Comparison of ENCODE assay signal across 1 cellular context in the genomic region with DNA sequence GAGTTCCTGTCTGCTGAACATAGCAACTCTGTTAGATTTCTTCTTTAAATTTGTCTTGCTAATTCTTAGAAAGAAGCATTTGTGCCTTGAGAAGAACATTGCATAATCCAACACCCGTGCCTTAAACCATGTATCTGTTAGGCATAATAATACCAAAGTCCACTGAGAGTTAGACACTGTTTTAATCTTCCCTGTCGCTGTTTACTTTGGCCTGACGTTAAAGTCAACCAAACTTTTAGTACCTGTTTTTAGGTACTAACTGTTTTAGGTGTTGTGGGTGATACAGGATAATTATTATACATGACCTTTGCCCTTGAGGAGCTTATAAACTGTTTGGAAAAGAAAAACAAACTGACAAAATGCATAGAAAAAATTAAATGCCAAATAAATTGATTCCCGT.
A peak's percentile ranks its signal among the peaks of the same experiment; 100 is the strongest.
TF ChIP-seq lines count a peak whose summit lies in the region.

No MANE protein-coding gene starts in this region.

TF ChIP-seq in HepG2, 621 proteins besides CTCF, POLR2A, EP300 and RAD21 (continued from another document and continues in another):
- no peak for TF ChIP-seq MAFG (CRISPR knock-in tag; IDR thresholded peaks at IDR 0.05)
- TF ChIP-seq, protein P1, sequence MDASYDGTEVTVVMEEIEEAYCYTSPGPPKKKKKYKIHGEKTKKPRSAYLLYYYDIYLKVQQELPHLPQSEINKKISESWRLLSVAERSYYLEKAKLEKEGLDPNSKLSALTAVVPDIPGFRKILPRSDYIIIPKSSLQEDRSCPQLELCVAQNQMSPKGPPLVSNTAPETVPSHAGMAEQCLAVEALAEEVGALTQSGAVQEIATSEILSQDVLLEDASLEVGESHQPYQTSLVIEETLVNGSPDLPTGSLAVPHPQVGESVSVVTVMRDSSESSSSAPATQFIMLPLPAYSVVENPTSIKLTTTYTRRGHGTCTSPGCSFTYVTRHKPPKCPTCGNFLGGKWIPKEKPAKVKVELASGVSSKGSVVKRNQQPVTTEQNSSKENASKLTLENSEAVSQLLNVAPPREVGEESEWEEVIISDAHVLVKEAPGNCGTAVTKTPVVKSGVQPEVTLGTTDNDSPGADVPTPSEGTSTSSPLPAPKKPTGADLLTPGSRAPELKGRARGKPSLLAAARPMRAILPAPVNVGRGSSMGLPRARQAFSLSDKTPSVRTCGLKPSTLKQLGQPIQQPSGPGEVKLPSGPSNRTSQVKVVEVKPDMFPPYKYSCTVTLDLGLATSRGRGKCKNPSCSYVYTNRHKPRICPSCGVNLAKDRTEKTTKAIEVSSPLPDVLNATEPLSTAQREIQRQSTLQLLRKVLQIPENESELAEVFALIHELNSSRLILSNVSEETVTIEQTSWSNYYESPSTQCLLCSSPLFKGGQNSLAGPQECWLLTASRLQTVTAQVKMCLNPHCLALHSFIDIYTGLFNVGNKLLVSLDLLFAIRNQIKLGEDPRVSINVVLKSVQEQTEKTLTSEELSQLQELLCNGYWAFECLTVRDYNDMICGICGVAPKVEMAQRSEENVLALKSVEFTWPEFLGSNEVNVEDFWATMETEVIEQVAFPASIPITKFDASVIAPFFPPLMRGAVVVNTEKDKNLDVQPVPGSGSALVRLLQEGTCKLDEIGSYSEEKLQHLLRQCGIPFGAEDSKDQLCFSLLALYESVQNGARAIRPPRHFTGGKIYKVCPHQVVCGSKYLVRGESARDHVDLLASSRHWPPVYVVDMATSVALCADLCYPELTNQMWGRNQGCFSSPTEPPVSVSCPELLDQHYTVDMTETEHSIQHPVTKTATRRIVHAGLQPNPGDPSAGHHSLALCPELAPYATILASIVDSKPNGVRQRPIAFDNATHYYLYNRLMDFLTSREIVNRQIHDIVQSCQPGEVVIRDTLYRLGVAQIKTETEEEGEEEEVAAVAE (CRISPR knock-in tag; IDR thresholded peaks at IDR 0.05; ENCODE audit: borderline replicate concordance) = no peak
- TF ChIP-seq ZNF282 (IDR thresholded peaks at IDR 0.05; ENCODE audit: partially characterized antibody) = no peak
- TF ChIP-seq TCF12 (IDR thresholded peaks at IDR 0.05) = no peak
- no peak for TF ChIP-seq TCF12 (CRISPR knock-in tag; IDR thresholded peaks at IDR 0.05)
- no peak for TF ChIP-seq SMAD9 (CRISPR knock-in tag; IDR thresholded peaks at IDR 0.05)
- no peak for TF ChIP-seq ZNF850 (CRISPR knock-in tag; conservative IDR thresholded peaks at IDR 0.05)
- TF ChIP-seq ZFY (CRISPR knock-in tag; IDR thresholded peaks at IDR 0.05) = no peak; the same call in 1 of the 2 replicates
- no peak for TF ChIP-seq ZNF879 (CRISPR knock-in tag; IDR thresholded peaks at IDR 0.05)
- TF ChIP-seq, protein P2, sequence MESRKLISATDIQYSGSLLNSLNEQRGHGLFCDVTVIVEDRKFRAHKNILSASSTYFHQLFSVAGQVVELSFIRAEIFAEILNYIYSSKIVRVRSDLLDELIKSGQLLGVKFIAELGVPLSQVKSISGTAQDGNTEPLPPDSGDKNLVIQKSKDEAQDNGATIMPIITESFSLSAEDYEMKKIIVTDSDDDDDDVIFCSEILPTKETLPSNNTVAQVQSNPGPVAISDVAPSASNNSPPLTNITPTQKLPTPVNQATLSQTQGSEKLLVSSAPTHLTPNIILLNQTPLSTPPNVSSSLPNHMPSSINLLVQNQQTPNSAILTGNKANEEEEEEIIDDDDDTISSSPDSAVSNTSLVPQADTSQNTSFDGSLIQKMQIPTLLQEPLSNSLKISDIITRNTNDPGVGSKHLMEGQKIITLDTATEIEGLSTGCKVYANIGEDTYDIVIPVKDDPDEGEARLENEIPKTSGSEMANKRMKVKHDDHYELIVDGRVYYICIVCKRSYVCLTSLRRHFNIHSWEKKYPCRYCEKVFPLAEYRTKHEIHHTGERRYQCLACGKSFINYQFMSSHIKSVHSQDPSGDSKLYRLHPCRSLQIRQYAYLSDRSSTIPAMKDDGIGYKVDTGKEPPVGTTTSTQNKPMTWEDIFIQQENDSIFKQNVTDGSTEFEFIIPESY (CRISPR knock-in tag; IDR thresholded peaks at IDR 0.05) = no peak
- TF ChIP-seq, protein P3, sequence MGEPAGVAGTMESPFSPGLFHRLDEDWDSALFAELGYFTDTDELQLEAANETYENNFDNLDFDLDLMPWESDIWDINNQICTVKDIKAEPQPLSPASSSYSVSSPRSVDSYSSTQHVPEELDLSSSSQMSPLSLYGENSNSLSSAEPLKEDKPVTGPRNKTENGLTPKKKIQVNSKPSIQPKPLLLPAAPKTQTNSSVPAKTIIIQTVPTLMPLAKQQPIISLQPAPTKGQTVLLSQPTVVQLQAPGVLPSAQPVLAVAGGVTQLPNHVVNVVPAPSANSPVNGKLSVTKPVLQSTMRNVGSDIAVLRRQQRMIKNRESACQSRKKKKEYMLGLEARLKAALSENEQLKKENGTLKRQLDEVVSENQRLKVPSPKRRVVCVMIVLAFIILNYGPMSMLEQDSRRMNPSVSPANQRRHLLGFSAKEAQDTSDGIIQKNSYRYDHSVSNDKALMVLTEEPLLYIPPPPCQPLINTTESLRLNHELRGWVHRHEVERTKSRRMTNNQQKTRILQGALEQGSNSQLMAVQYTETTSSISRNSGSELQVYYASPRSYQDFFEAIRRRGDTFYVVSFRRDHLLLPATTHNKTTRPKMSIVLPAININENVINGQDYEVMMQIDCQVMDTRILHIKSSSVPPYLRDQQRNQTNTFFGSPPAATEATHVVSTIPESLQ (CRISPR knock-in tag; conservative IDR thresholded peaks at IDR 0.05) = no peak
- TF ChIP-seq KLF15 (CRISPR knock-in tag; IDR thresholded peaks at IDR 0.05; ENCODE audit: borderline replicate concordance) = no peak
- TF ChIP-seq ZNF556 (CRISPR knock-in tag; IDR thresholded peaks at IDR 0.05; ENCODE audit: borderline replicate concordance) = no peak
- no peak for TF ChIP-seq ZNF460 (CRISPR knock-in tag; IDR thresholded peaks at IDR 0.05; ENCODE audit: borderline replicate concordance)
- TF ChIP-seq IKZF1 (IDR thresholded peaks at IDR 0.05) = no peak
- no peak for TF ChIP-seq ZNF326 (CRISPR knock-in tag; IDR thresholded peaks at IDR 0.05; ENCODE audit: borderline replicate concordance)
- TF ChIP-seq GFI1 (CRISPR knock-in tag; IDR thresholded peaks at IDR 0.05; ENCODE audit: borderline replicate concordance) = no peak
- no peak for TF ChIP-seq MAZ (IDR thresholded peaks at IDR 0.05; ENCODE audit: borderline replicate concordance, low read depth, low read length)
- no peak for TF ChIP-seq MAZ (CRISPR knock-in tag; IDR thresholded peaks at IDR 0.05; ENCODE audit: low read depth)
- TF ChIP-seq KLF13 (CRISPR knock-in tag; IDR thresholded peaks at IDR 0.05) = no peak
- no peak for TF ChIP-seq ONECUT2 (CRISPR knock-in tag; IDR thresholded peaks at IDR 0.05)
- no peak for TF ChIP-seq NFIB (CRISPR knock-in tag; IDR thresholded peaks at IDR 0.05; ENCODE audit: borderline replicate concordance)
- TF ChIP-seq PHF5A (CRISPR knock-in tag; IDR thresholded peaks at IDR 0.05; ENCODE audit: low read depth, unreplicated experiment) = peak; percentile 39
- no peak for TF ChIP-seq NAIF1 (CRISPR knock-in tag; IDR thresholded peaks at IDR 0.05; ENCODE audit: borderline replicate concordance)
- TF ChIP-seq, protein P4, sequence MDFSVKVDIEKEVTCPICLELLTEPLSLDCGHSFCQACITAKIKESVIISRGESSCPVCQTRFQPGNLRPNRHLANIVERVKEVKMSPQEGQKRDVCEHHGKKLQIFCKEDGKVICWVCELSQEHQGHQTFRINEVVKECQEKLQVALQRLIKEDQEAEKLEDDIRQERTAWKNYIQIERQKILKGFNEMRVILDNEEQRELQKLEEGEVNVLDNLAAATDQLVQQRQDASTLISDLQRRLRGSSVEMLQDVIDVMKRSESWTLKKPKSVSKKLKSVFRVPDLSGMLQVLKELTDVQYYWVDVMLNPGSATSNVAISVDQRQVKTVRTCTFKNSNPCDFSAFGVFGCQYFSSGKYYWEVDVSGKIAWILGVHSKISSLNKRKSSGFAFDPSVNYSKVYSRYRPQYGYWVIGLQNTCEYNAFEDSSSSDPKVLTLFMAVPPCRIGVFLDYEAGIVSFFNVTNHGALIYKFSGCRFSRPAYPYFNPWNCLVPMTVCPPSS (IDR thresholded peaks at IDR 0.05) = no peak
- no peak for TF ChIP-seq ZNF33B (CRISPR knock-in tag; IDR thresholded peaks at IDR 0.05)
- TF ChIP-seq CEBPB (IDR thresholded peaks at IDR 0.05; ENCODE audit: borderline replicate concordance, low read depth, low read length) = peak; percentile 79
- TF ChIP-seq, protein P5, sequence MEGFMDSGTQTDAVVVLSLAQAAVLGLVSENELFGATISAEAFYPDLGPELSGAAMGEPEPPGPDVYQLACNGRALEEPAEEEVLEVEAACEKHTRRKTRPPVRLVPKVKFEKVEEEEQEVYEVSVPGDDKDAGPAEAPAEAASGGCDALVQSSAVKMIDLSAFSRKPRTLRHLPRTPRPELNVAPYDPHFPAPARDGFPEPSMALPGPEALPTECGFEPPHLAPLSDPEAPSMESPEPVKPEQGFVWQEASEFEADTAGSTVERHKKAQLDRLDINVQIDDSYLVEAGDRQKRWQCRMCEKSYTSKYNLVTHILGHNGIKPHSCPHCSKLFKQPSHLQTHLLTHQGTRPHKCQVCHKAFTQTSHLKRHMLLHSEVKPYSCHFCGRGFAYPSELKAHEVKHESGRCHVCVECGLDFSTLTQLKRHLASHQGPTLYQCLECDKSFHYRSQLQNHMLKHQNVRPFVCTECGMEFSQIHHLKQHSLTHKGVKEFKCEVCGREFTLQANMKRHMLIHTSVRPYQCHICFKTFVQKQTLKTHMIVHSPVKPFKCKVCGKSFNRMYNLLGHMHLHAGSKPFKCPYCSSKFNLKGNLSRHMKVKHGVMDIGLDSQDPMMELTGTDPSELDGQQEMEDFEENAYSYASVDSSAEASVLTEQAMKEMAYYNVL (CRISPR knock-in tag; IDR thresholded peaks at IDR 0.05; ENCODE audit: borderline replicate concordance) = no peak
- TF ChIP-seq NONO (IDR thresholded peaks at IDR 0.05) = no peak
- no peak for TF ChIP-seq NONO (CRISPR knock-in tag; conservative IDR thresholded peaks at IDR 0.05)
- TF ChIP-seq ZNF333 (CRISPR knock-in tag; IDR thresholded peaks at IDR 0.05; ENCODE audit: borderline replicate concordance) = no peak
- TF ChIP-seq, protein P6, sequence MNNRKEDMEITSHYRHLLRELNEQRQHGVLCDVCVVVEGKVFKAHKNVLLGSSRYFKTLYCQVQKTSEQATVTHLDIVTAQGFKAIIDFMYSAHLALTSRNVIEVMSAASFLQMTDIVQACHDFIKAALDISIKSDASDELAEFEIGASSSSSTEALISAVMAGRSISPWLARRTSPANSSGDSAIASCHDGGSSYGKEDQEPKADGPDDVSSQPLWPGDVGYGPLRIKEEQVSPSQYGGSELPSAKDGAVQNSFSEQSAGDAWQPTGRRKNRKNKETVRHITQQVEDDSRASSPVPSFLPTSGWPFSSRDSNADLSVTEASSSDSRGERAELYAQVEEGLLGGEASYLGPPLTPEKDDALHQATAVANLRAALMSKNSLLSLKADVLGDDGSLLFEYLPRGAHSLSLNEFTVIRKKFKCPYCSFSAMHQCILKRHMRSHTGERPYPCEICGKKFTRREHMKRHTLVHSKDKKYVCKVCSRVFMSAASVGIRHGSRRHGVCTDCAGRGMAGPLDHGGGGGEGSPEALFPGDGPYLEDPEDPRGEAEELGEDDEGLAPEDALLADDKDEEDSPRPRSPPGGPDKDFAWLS (CRISPR knock-in tag; IDR thresholded peaks at IDR 0.05; ENCODE audit: borderline replicate concordance) = no peak
- no peak; the same call in none of the 2 replicates for TF ChIP-seq ZNF264 (CRISPR knock-in tag; IDR thresholded peaks at IDR 0.05)
- no peak for TF ChIP-seq SALL2 (CRISPR knock-in tag; IDR thresholded peaks at IDR 0.05)
- TF ChIP-seq RXRB (CRISPR knock-in tag; IDR thresholded peaks at IDR 0.05; ENCODE audit: borderline replicate concordance) = peak; percentile 58
- TF ChIP-seq, protein P7, sequence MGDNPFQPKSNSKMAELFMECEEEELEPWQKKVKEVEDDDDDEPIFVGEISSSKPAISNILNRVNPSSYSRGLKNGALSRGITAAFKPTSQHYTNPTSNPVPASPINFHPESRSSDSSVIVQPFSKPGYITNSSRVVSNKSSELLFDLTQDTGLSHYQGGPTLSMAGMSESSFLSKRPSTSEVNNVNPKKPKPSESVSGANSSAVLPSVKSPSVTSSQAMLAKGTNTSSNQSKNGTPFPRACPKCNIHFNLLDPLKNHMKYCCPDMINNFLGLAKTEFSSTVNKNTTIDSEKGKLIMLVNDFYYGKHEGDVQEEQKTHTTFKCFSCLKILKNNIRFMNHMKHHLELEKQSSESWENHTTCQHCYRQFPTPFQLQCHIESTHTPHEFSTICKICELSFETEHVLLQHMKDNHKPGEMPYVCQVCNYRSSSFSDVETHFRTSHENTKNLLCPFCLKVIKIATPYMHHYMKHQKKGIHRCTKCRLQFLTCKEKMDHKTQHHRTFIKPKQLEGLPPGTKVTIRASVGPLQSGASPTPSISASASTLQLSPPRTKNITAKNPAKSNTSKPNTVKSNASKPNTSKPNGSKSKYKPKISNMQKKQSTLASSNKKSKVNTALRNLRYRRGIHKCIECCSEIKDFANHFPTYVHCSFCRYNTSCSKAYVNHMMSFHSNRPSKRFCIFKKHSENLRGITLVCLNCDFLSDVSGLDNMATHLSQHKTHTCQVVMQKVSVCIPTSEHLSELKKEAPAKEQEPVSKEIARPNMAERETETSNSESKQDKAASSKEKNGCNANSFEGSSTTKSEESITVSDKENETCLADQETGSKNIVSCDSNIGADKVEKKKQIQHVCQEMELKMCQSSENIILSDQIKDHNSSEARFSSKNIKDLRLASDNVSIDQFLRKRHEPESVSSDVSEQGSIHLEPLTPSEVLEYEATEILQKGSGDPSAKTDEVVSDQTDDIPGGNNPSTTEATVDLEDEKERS (CRISPR knock-in tag; IDR thresholded peaks at IDR 0.05) = no peak
- TF ChIP-seq, protein P8, sequence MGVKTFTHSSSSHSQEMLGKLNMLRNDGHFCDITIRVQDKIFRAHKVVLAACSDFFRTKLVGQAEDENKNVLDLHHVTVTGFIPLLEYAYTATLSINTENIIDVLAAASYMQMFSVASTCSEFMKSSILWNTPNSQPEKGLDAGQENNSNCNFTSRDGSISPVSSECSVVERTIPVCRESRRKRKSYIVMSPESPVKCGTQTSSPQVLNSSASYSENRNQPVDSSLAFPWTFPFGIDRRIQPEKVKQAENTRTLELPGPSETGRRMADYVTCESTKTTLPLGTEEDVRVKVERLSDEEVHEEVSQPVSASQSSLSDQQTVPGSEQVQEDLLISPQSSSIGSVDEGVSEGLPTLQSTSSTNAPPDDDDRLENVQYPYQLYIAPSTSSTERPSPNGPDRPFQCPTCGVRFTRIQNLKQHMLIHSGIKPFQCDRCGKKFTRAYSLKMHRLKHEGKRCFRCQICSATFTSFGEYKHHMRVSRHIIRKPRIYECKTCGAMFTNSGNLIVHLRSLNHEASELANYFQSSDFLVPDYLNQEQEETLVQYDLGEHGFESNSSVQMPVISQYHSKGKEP (CRISPR knock-in tag; IDR thresholded peaks at IDR 0.05) = no peak
- TF ChIP-seq IKZF4 (CRISPR knock-in tag; IDR thresholded peaks at IDR 0.05; ENCODE audit: borderline replicate concordance, low read depth, not compliant biosample characterization) = no peak
- TF ChIP-seq NKX3-1 (CRISPR knock-in tag; IDR thresholded peaks at IDR 0.05) = no peak
- no peak for TF ChIP-seq SP4 (CRISPR knock-in tag; IDR thresholded peaks at IDR 0.05)
- no peak for TF ChIP-seq MTA1 (CRISPR knock-in tag; IDR thresholded peaks at IDR 0.05; ENCODE audit: borderline replicate concordance)
- TF ChIP-seq SNAI1 (CRISPR knock-in tag; IDR thresholded peaks at IDR 0.05; ENCODE audit: borderline replicate concordance) = no peak
- no peak for TF ChIP-seq ZBTB8A (CRISPR knock-in tag; IDR thresholded peaks at IDR 0.05; ENCODE audit: borderline replicate concordance, low read depth)
- no peak for TF ChIP-seq ZNF510 (CRISPR knock-in tag; IDR thresholded peaks at IDR 0.05; ENCODE audit: low read depth)
- TF ChIP-seq KAT2B (IDR thresholded peaks at IDR 0.05; ENCODE audit: borderline replicate concordance, low read depth, low read length) = no peak
